ENCODE assay signal across 1 cellular context in genomic region chrX:49042581-49043219, GRCh38.
TF ChIP-seq lines count a peak whose summit lies in the region.

No MANE protein-coding gene starts in this region.

TF ChIP-seq in H1, 55 proteins besides CTCF, POLR2A, EP300 and RAD21:
- TF ChIP-seq RNF2 (IDR thresholded peaks at IDR 0.05; ENCODE audit: borderline replicate concordance, low read depth, low read length, missing control alignments, poor library complexity, severe bottlenecking) = no peak
- no peak for TF ChIP-seq KDM5A (IDR thresholded peaks at IDR 0.05; ENCODE audit: low read length)
- peak; percentile 37; the same call in 1 of the 2 replicates for TF ChIP-seq PHF8 (conservative IDR thresholded peaks at IDR 0.05; ENCODE audit: low read depth, low read length)
- TF ChIP-seq TBP (IDR thresholded peaks at IDR 0.05; ENCODE audit: low read depth, low read length) = 0 out of 2 replicates have a peak, but pooled peaks have one; percentile 2
TF ChIP-seq in H1: peak in this region for 2.
